9 cellular contexts compared by ENCODE assay signal in genomic region chr12:26226629-26227375, GRCh38. TPM values are rescaled to one million over a fixed set of nuclear protein-coding genes. Genes with fewer than 3 reads are reported as not detected.
DNase-seq lines count a peak whose midpoint lies in the region; ATAC-seq, FAIRE-seq and TF ChIP-seq lines count a peak whose summit lies in the region.
"Had no signal": no experiment of that assay in that cellular context is flagged by ENCODE, and none has a peak within 500 bp of the region (broad histone marks: within the 10 kb centered on the region; RNA-seq: fewer than 3 reads in every experiment).

No MANE protein-coding gene starts in this region.

- H2AK5ac ChIP-seq in H1 (ENCODE audit: low read depth, low read length), result no peak overlapping the region

- H2BK15ac ChIP-seq in H1 (ENCODE audit: low read length), result no peak overlapping the region

- peak overlapping the region; percentile 60; the same call in 1 of the 2 replicates for H2BK5ac ChIP-seq in H1 (ENCODE audit: low read depth, low read length)

- no peaks in the 10 kb centered on the region for H3K4me1 Mint-ChIP-seq in Caco-2 (ENCODE audit: low read depth, unreplicated experiment)

- peak overlapping the region; percentile 32 for H3K4me3 ChIP-seq in Caco-2 (ENCODE audit: low read depth, low read length)
- peak overlapping the region; percentile 14 to 52 (median 38); a peak in 7 of 8 replicates for H3K4me3 ChIP-seq in H1 (ENCODE audit: extremely low read depth in 1 of 4, insufficient read depth in 2 of 4, low read depth in 3 of 4, low read length in 4 of 4)
- peak overlapping the region; percentile 48 for H3K4me3 ChIP-seq in lower lobe of right lung
- H3K4me3 ChIP-seq in thyroid gland (replicated peaks in 1 of 3), result peak overlapping the region in 2 of 3 donors; percentile 2 to 35

- H3K9me3 ChIP-seq in Caco-2 (no peaks in the 10 kb centered on the region), H1 (ENCODE audit: insufficient read depth in 2 of 2, low read depth in 1 of 2, low read length in 1 of 2) (no peaks in the 10 kb centered on the region), lower lobe of right lung (no peaks in the 10 kb centered on the region), thyroid gland (no peaks in the 10 kb centered on the region)

- intact Hi-C loops in Caco-2 (cut with micrococcal nuclease; ENCODE audit: unreplicated experiment), result no loop called here
- intact Hi-C loops in lower lobe of right lung (cut with DNase I), result no loop called here
- intact Hi-C loops in thyroid gland (cut with DNase I), result no loop called here

- H3K4me2 ChIP-seq in H1 (ENCODE audit: insufficient read depth in 1 of 2, low read depth in 2 of 2, low read length in 2 of 2), result peak overlapping the region; percentile 75 to 82

- no peak overlapping the region for H3K18ac ChIP-seq in H1 (ENCODE audit: extremely low read depth, low read length)

- H3K27ac ChIP-seq in H1 (ENCODE audit: low read depth, low read length) (no peak overlapping the region), lower lobe of right lung (no peak overlapping the region), thyroid gland (peak overlapping the region; percentile 51 to 66 (median 62))

- H2AFZ ChIP-seq in H1 (ENCODE audit: low read length), result peak overlapping the region; percentile 93

- H3K36me3 ChIP-seq in Caco-2 (ENCODE audit: control insufficient read depth, insufficient read depth, low read length) (no peaks in the 10 kb centered on the region), H1 (ENCODE audit: control insufficient read depth in 2 of 4, insufficient read depth in 4 of 4, low read length in 3 of 4) (no peaks in the 10 kb centered on the region), lower lobe of right lung (no peaks in the 10 kb centered on the region), thyroid gland (no peaks in the 10 kb centered on the region)

- H3K4ac ChIP-seq in H1 (replicated peaks; ENCODE audit: insufficient read length, low read depth, low read length), result no peak overlapping the region

- no peak overlapping the region for H3K14ac ChIP-seq in H1 (ENCODE audit: insufficient read length)

- no peak for TF ChIP-seq CTCF in Caco-2 (IDR thresholded peaks at IDR 0.05; ENCODE audit: insufficient read depth in 1 of 2, low read depth in 1 of 2, low read length in 1 of 2, severe bottlenecking in 1 of 2, unreplicated experiment in 1 of 2)
- no peak for TF ChIP-seq CTCF in H1 (IDR thresholded peaks at IDR 0.05; ENCODE audit: control extremely low read depth in 1 of 3, insufficient read depth in 1 of 3, low read depth in 1 of 3, low read length in 3 of 3)
- no peak for TF ChIP-seq CTCF in lower lobe of right lung (IDR thresholded peaks at IDR 0.05)
- TF ChIP-seq CTCF in thyroid gland (IDR thresholded peaks at IDR 0.05), result peak in 1 of 6 experiments; percentile 20

- no peaks in the 10 kb centered on the region for H4K20me1 ChIP-seq in H1 (replicated peaks in 1 of 2; ENCODE audit: control insufficient read depth in 1 of 2, insufficient read depth in 2 of 2, low read length in 2 of 2)

- peaks cover 3% of the 10 kb centered on the region; the same call in 1 of the 2 replicates for H3K23me2 ChIP-seq in H1 (ENCODE audit: low read depth, low read length)

- DNase-seq in Caco-2 (peak; percentile 42 to 50), NCI-H510A (lab: John Stamatoyannopoulos, UW) (peak; percentile 32), H1 (ENCODE audit: low read depth in 1 of 2, low spot score in 2 of 2) (peak; percentile 10 to 68), lower lobe of right lung (no peak), thyroid gland (peak; percentile 83 to 88), epidermal melanocyte (ENCODE audit: insufficient read length, low spot score) (no peak), NCI-H524 treated with DMSO at 0.1 percent for 48 hours (lab: John Stamatoyannopoulos, UW) (no peak)
- DNase-seq in activated naive CD4-positive, alpha-beta T cell (lab: John Stamatoyannopoulos, UW), result no peak

- H2BK20ac ChIP-seq in H1 (ENCODE audit: low read length), result no peak overlapping the region

- peak; percentile 69 to 84 for ATAC-seq in lower lobe of right lung

- no peaks in the 10 kb centered on the region for H3K79me2 ChIP-seq in H1 (ENCODE audit: control insufficient read depth in 1 of 2, insufficient read depth in 2 of 2, low read length in 2 of 2)

- H3K23ac ChIP-seq in H1 (ENCODE audit: insufficient read length), result no peak overlapping the region

- no peak overlapping the region for H2BK12ac ChIP-seq in H1 (ENCODE audit: low read depth, low read length)

- H3K27me3 Mint-ChIP-seq in Caco-2 (ENCODE audit: insufficient read depth, unreplicated experiment), result peaks cover 12% of the 10 kb centered on the region

- H4K8ac ChIP-seq in H1 (ENCODE audit: extremely low read depth, insufficient read depth, low read length), result no peak overlapping the region; the same call in 1 of the 2 replicates

- H4K91ac ChIP-seq in H1 (replicated peaks; ENCODE audit: insufficient read length, low read length), result no peak overlapping the region

- H3K4me1 ChIP-seq in Caco-2 (no peaks in the 10 kb centered on the region), H1 (replicated peaks in 1 of 4; ENCODE audit: control insufficient read depth in 3 of 4, insufficient read depth in 4 of 4, low read length in 3 of 4) (no peaks in the 10 kb centered on the region; a peak in 3 of 7 replicates), lower lobe of right lung (peaks cover 11% of the 10 kb centered on the region), thyroid gland (peaks cover 0 to 18% of the 10 kb centered on the region in 2 donors)

- no peaks in the 10 kb centered on the region for H3K36me3 Mint-ChIP-seq in Caco-2 (ENCODE audit: insufficient read depth, unreplicated experiment)
- H3K36me3 Mint-ChIP-seq: activated naive CD8-positive, alpha-beta T cell had no signal

- H4K5ac ChIP-seq in H1 (ENCODE audit: insufficient read length, low read depth, low read length), result no peak overlapping the region

- TF ChIP-seq RAD21 in H1 (IDR thresholded peaks at IDR 0.05 in 1 of 2, conservative IDR thresholded peaks at IDR 0.05 in 1 of 2; ENCODE audit: low read depth in 2 of 2, low read length in 2 of 2), result no peak

- H3K4me3 Mint-ChIP-seq in Caco-2 (ENCODE audit: unreplicated experiment), result peak overlapping the region; percentile 68
- H3K4me3 Mint-ChIP-seq: activated naive CD8-positive, alpha-beta T cell had no signal

- CTCF ChIA-PET in Caco-2 (lab: Charles Lee), result no interaction called here
- CTCF ChIA-PET in H1 (lab: Charles Lee; ENCODE audit: partially characterized antibody), result interaction anchor here (1.1 to 1.6 kb wide), 4 partner anchors 14 to 387 kb away, joined by 3 to 4 read pairs (median 3); partner anchors contain the start of gene SSPN

- no peaks in the 10 kb centered on the region for H3K79me1 ChIP-seq in H1 (ENCODE audit: low read depth, low read length)

- no peak overlapping the region for H3K9ac ChIP-seq in H1 (replicated peaks in 1 of 4; ENCODE audit: extremely low read depth in 1 of 4, low read depth in 3 of 4, low read length in 3 of 4)

- H3K27me3 ChIP-seq in Caco-2 (replicated peaks; ENCODE audit: control insufficient read depth, insufficient read depth, low read length) (no peaks in the 10 kb centered on the region), H1 (replicated peaks in 1 of 4; ENCODE audit: control insufficient read depth in 3 of 4, extremely low read depth in 1 of 4, insufficient read depth in 3 of 4, low read length in 3 of 4) (peaks cover 2 to 28% (median 18%) of the 10 kb centered on the region in 4 experiments), lower lobe of right lung (ENCODE audit: low read depth) (peaks cover 12% of the 10 kb centered on the region), thyroid gland (no peaks in the 10 kb centered on the region)

- TF ChIP-seq EP300 in H1 (IDR thresholded peaks at IDR 0.05; ENCODE audit: borderline replicate concordance in 1 of 2, low read depth in 2 of 2, low read length in 2 of 2), result no peak

- 8% methylated on average over 45 of the region's 45 CpGs; no CpG with 5 or more reads in 1 of the 2 experiments for WGBS in H1 (ENCODE audit: extremely low coverage in 1 of 2, insufficient coverage in 1 of 2, insufficient read length in 1 of 2, insufficient replicate concordance in 2 of 2, low coverage in 1 of 2, low lambda C conversion rate in 2 of 2, missing lambda C conversion rate in 1 of 2), 2 experiments
- WGBS in thyroid gland, 2 donors, result 11 to 13% methylated on average over 31 to 33 of the region's 45 CpGs

- BruUV-seq in Caco-2 (replicated peaks; lab: Mats Ljungman, UMichigan), result no TSS peak

- H3K56ac ChIP-seq in H1 (replicated peaks; ENCODE audit: insufficient read length, low read depth, low read length), result no peak overlapping the region

- FAIRE-seq in H1 (lab: Jason Lieb, UNC), result no peak

- no peak overlapping the region for H3K27ac Mint-ChIP-seq in Caco-2 (ENCODE audit: unreplicated experiment)
- H3K27ac Mint-ChIP-seq: activated naive CD8-positive, alpha-beta T cell had no signal

- no peak for TF ChIP-seq POLR2A in H1 (IDR thresholded peaks at IDR 0.05; ENCODE audit: control extremely low read depth in 1 of 2, low read depth in 2 of 2, low read length in 2 of 2)
- peak in 1 of 2 donors; percentile 66 for TF ChIP-seq POLR2A in thyroid gland (IDR thresholded peaks at IDR 0.05)

- POLR2A ChIA-PET in Caco-2 (lab: Charles Lee) (no interaction called here), H1 (lab: Charles Lee; ENCODE audit: partially characterized antibody) (interaction anchor here (0.6 to 1.1 kb wide), 3 partner anchors 15 to 26 kb away, joined by 3 read pairs; no protein-coding TSS in a partner anchor)

- H2BK120ac ChIP-seq in H1 (replicated peaks; ENCODE audit: low read depth, low read length), result no peak overlapping the region

- no peaks in the 10 kb centered on the region for H3K9me3 Mint-ChIP-seq in Caco-2 (ENCODE audit: unreplicated experiment)

TF ChIP-seq in H1, 55 proteins besides CTCF, POLR2A, EP300 and RAD21 (continues in another document):
- TF ChIP-seq HDAC2 (IDR thresholded peaks at IDR 0.05; ENCODE audit: borderline replicate concordance in 1 of 2, low read depth in 2 of 2, low read length in 2 of 2), result no peak
- TF ChIP-seq KDM4A (IDR thresholded peaks at IDR 0.05; ENCODE audit: low read depth, low read length, severe bottlenecking), result peak; percentile 59
- no peak for TF ChIP-seq FOSL1 (IDR thresholded peaks at IDR 0.05; ENCODE audit: insufficient read depth, low read depth, low read length)
- peak; percentile 82 for TF ChIP-seq TEAD4 (IDR thresholded peaks at IDR 0.05; ENCODE audit: low read depth, low read length)
- TF ChIP-seq MAFK (IDR thresholded peaks at IDR 0.05; ENCODE audit: low read depth, low read length), result no peak

RNA-seq across cellular contexts. Expression of gene SSPN, which starts 31.4 kb away (rescaled TPM):
- total RNA-seq in Caco-2 (2022) (1.0 and 3.1 TPM in 2 replicates), lower lobe of right lung (12.8 TPM), thyroid gland (10 to 100 TPM; 20.1 to 25.0 (median 22.2) TPM)
- total RNA-seq in H1 (2021; fragmentation: NEBNext Ultra II Directional; extraction: Animal tissue kit (Norgen Biotek cat#: 25700)), result 0.86 and 0.98 TPM in 2 replicates
- polyA plus RNA-seq in H1 (2011; rRNA removed), result 1.8 and 2.9 TPM in 2 replicates
- 0.50 TPM for polyA plus RNA-seq in H1 (2011; cell fraction: cytosol; rRNA removed)
- 1.9 TPM for polyA plus RNA-seq in H1 (2011; cell fraction: nucleus; rRNA removed)
- 0.65 to 1.0 TPM (median 0.81 TPM) in 4 replicates for polyA plus RNA-seq in H1 (2012, experiment 1 of 2)
- polyA plus RNA-seq in H1 (2012, experiment 2 of 2), result 0.04 TPM
- polyA plus RNA-seq in H1 (2013, experiment 1 of 2), result 1.3 TPM
- 0.66 TPM for polyA plus RNA-seq in H1 (2013, experiment 2 of 2)
- polyA minus RNA-seq in H1 (2011; rRNA and poly(A)+ RNA removed), result 0.47 and 2.3 TPM in 2 replicates
- 3.0 TPM for polyA minus RNA-seq in H1 (2011; cell fraction: cytosol; rRNA and poly(A)+ RNA removed)
- polyA minus RNA-seq in H1 (2011; cell fraction: nucleus; rRNA and poly(A)+ RNA removed), result 0.80 TPM

Comparison
In these comparisons a context has a peak if more than half of its experiments do, and no peak if none do; other contexts are left out.
1. DNase-seq: peak in Caco-2 (2 of 2), NCI-H510A (single experiment), H1 (2 of 2) and thyroid gland (2 of 2); none in lower lobe of right lung (single experiment), activated naive CD4-positive, alpha-beta T cell (0 of 4), epidermal melanocyte (single experiment) and NCI-H524 treated with DMSO at 0.1 percent for 48 hours (single experiment).
2. H3K27ac ChIP-seq: peak in thyroid gland (3 of 3); none in H1 (single experiment) and lower lobe of right lung (single experiment).
3. Peak in every context shown above with its lines, with median percentiles within 50 percentile points of each other: H3K4me3 ChIP-seq.